19 cellular contexts compared by ENCODE assay signal in genomic region chr2:217981084-217981730, GRCh38. TPM values are rescaled to one million over a fixed set of nuclear protein-coding genes. Genes with fewer than 3 reads are reported as not detected.
DNase-seq lines count a peak whose midpoint lies in the region; FAIRE-seq and TF ChIP-seq lines count a peak whose summit lies in the region.
"Had no signal": no experiment of that assay in that cellular context is flagged by ENCODE, and none has a peak within 500 bp of the region (broad histone marks: within the 10 kb centered on the region; RNA-seq: fewer than 3 reads in every experiment).

No MANE protein-coding gene starts in this region.

- POLR2A ChIA-PET in MCF 10A (lab: Yijun Ruan, JAX) = no interaction called here

- in situ Hi-C loops in G401 (cut with HindIII; ENCODE audit: low sequenced_read_pairs) = loop anchor here (10.0 kb wide), 1 partner anchor 196 kb away; no protein-coding TSS in a partner anchor

- H3K36me3 ChIP-seq in breast epithelium = no peaks in the 10 kb centered on the region
- H3K36me3 ChIP-seq in left ventricle myocardium inferior = no peaks in the 10 kb centered on the region
- H3K36me3 ChIP-seq in prostate gland = no peaks in the 10 kb centered on the region
- no peaks in the 10 kb centered on the region for H3K36me3 ChIP-seq in uterus

- TF ChIP-seq CTCF in breast epithelium (IDR thresholded peaks at IDR 0.05) = no peak
- TF ChIP-seq CTCF in MCF 10A (IDR thresholded peaks at IDR 0.05; ENCODE audit: unreplicated experiment) = no peak
- no peak for TF ChIP-seq CTCF in left ventricle myocardium inferior (IDR thresholded peaks at IDR 0.05; ENCODE audit: borderline replicate concordance)
- TF ChIP-seq CTCF in prostate gland (IDR thresholded peaks at IDR 0.05) = no peak
- no peak for TF ChIP-seq CTCF in uterus (IDR thresholded peaks at IDR 0.05)

- 45% methylated on average over 5 of the region's 5 CpGs for WGBS in prostate gland

- H3K9me3 Mint-ChIP-seq in MCF 10A (ENCODE audit: unreplicated experiment) = no peaks in the 10 kb centered on the region
- H3K9me3 Mint-ChIP-seq: activated naive CD8-positive, alpha-beta T cell treated with anti-CD3 and anti-CD28 coated beads for 36 hours; activated T-cell treated with anti-CD3 and anti-CD28 coated beads, Interleukin-2, amount 50 U/mL, for 4 hours had no signal

- H3K9me3 ChIP-seq in breast epithelium (no peaks in the 10 kb centered on the region), left ventricle myocardium inferior (replicated peaks) (no peaks in the 10 kb centered on the region), prostate gland (no peaks in the 10 kb centered on the region), uterus (no peaks in the 10 kb centered on the region)
- H3K9me3 ChIP-seq: A549 had no signal

- H3K4me1 ChIP-seq in breast epithelium (peaks cover 17 to 27% of the 10 kb centered on the region in 2 donors), left ventricle myocardium inferior (peaks cover 95% of the 10 kb centered on the region), prostate gland (replicated peaks) (peaks cover 5% of the 10 kb centered on the region), uterus (peaks cover 0 to 17% of the 10 kb centered on the region in 2 donors)

- TF ChIP-seq POLR2A in breast epithelium (IDR thresholded peaks at IDR 0.05) = no peak
- TF ChIP-seq POLR2A in prostate gland (IDR thresholded peaks at IDR 0.05) = no peak
- no peak for TF ChIP-seq POLR2A in uterus (IDR thresholded peaks at IDR 0.05)

- CTCF ChIA-PET in MCF 10A (lab: Yijun Ruan, JAX) = interaction anchor here (0.6 to 15.5 kb wide), 6 partner anchors 15 to 195 kb away, joined by 3 to 350 read pairs (median 6); no protein-coding TSS in a partner anchor

- no peaks in the 10 kb centered on the region for H3K4me1 Mint-ChIP-seq in MCF 10A (ENCODE audit: insufficient read depth, unreplicated experiment)
- H3K4me1 Mint-ChIP-seq: activated naive CD8-positive, alpha-beta T cell treated with anti-CD3 and anti-CD28 coated beads for 36 hours had no signal

- H3K36me3 Mint-ChIP-seq in MCF 10A (ENCODE audit: insufficient read depth, unreplicated experiment) = no peaks in the 10 kb centered on the region
- H3K36me3 Mint-ChIP-seq: activated naive CD8-positive, alpha-beta T cell treated with anti-CD3 and anti-CD28 coated beads for 36 hours; CD4-positive, alpha-beta memory T cell had no signal

- no peak for FAIRE-seq in RCC 7860 (lab: Jason Lieb, UNC)
- FAIRE-seq: A549, TTC549 had no signal

- DNase-seq in breast epithelium (ENCODE audit: low spot score in 2 of 2) (no peak), MCF 10A (ENCODE audit: unreplicated experiment) (no peak), left ventricle myocardium inferior (no peak), prostate gland (ENCODE audit: low spot score) (no peak), uterus (peak in 1 of 2 donors; percentile 14), G401 (ENCODE audit: low spot score) (no peak), RCC 7860 (ENCODE audit: low spot score) (no peak), NCI-H128 (lab: John Stamatoyannopoulos, UW; ENCODE audit: unreplicated experiment) (no peak)
- DNase-seq: activated CD4-positive, alpha-beta T cell treated with anti-CD3 and anti-CD28 coated beads, Interleukin-2, amount 50 U/mL, for 48 hours; activated naive CD8-positive, alpha-beta T cell treated with anti-CD3 and anti-CD28 coated beads for 36 hours; activated T-cell treated with anti-CD3 and anti-CD28 coated beads, Interleukin-2, amount 50 U/mL, for 4 hours; CD4-positive, alpha-beta memory T cell; MM.1S; NCI-H1694 treated with DMSO at 0.1 percent for 48 hours; NCI-H526 had no signal

- H3K27ac Mint-ChIP-seq in MCF 10A (ENCODE audit: low read depth, unreplicated experiment) = no peak overlapping the region
- H3K27ac Mint-ChIP-seq: activated naive CD8-positive, alpha-beta T cell treated with anti-CD3 and anti-CD28 coated beads for 36 hours; CD4-positive, alpha-beta memory T cell had no signal

- H3K27me3 Mint-ChIP-seq in MCF 10A (ENCODE audit: insufficient read depth, unreplicated experiment) = no peaks in the 10 kb centered on the region
- H3K27me3 Mint-ChIP-seq: activated naive CD8-positive, alpha-beta T cell treated with anti-CD3 and anti-CD28 coated beads for 36 hours; CD4-positive, alpha-beta memory T cell had no signal

- H3K27ac ChIP-seq in breast epithelium (peak overlapping the region; percentile 89 to 92), left ventricle myocardium inferior (replicated peaks) (peak overlapping the region; percentile 85), prostate gland (peak overlapping the region; percentile 78 to 87), uterus (peak overlapping the region; percentile 88 to 93)
- H3K27ac ChIP-seq: A549, SK-N-MC had no signal

- intact Hi-C loops in breast epithelium (cut with DNase I; ENCODE audit: low total_unique reads) (loop anchor here (2.0 to 10.0 kb wide), 2 partner anchors 52 to 96 kb away; no protein-coding TSS in a partner anchor), MCF 10A (cut with micrococcal nuclease) (no loop called here), left ventricle myocardium inferior (cut with micrococcal nuclease) (no loop called here), prostate gland (cut with DNase I) (loop anchor here (2.0 kb wide), 1 partner anchor 36 kb away; no protein-coding TSS in a partner anchor), uterus (cut with DNase I; ENCODE audit: low total_unique reads) (no loop called here)

- H3K27me3 ChIP-seq in breast epithelium (no peaks in the 10 kb centered on the region), left ventricle myocardium inferior (ENCODE audit: low read depth) (no peaks in the 10 kb centered on the region), prostate gland (replicated peaks; ENCODE audit: insufficient read depth) (no peaks in the 10 kb centered on the region), uterus (no peaks in the 10 kb centered on the region)

- BruUV-seq in MCF 10A (replicated peaks; lab: Mats Ljungman, UMichigan) = no TSS peak

- H3K4me3 ChIP-seq in breast epithelium = no peak overlapping the region
- no peak overlapping the region for H3K4me3 ChIP-seq in left ventricle myocardium inferior
- H3K4me3 ChIP-seq in prostate gland = no peak overlapping the region
- no peak overlapping the region for H3K4me3 ChIP-seq in uterus
- H3K4me3 ChIP-seq: A549, SK-N-MC had no signal

- no peak overlapping the region for H3K4me3 Mint-ChIP-seq in MCF 10A (ENCODE audit: unreplicated experiment)
- H3K4me3 Mint-ChIP-seq: activated naive CD8-positive, alpha-beta T cell treated with anti-CD3 and anti-CD28 coated beads for 36 hours; activated T-cell treated with anti-CD3 and anti-CD28 coated beads, Interleukin-2, amount 50 U/mL, for 4 hours; CD4-positive, alpha-beta memory T cell had no signal

RNA-seq across cellular contexts. Expression of gene TNS1, which starts 21.6 kb away (rescaled TPM):
- total RNA-seq in breast epithelium (100 to 1,000 TPM; 141 to 577 (median 154) TPM), MCF 10A (2022) (2.9 and 3.3 TPM in 2 replicates), left ventricle myocardium inferior (828 TPM), prostate gland (100 to 1,000 TPM; 238 to 659 TPM), uterus (1,000 to 10,000 TPM in 1 of 4 donors, 100 to 1,000 TPM in 3; 144 to 1,338 (median 313) TPM)
- 0.37 TPM in 1 of 2 replicates, not detected in the other for total RNA-seq in G401 (2014; rRNA removed; shearing (Covaris generic))
- total RNA-seq: OCI-LY7 had no signal

Comparison
In these comparisons a context has a peak if more than half of its experiments do, and no peak if none do; other contexts are left out.
1. RNA of gene TNS1, which starts 21.6 kb away (total RNA-seq): 828 TPM in left ventricle myocardium inferior (single experiment), 238 to 659 TPM in prostate gland, 144 to 1,338 TPM in uterus and 141 to 577 TPM in breast epithelium; 2.9 to 3.3 TPM in MCF 10A and 0.37 TPM in G401; every median in the first group is over 10 times any median in the second.
2. intact Hi-C loops: an anchor here in breast epithelium (2.0 to 10.0 kb wide) and prostate gland (2.0 kb wide); none called in MCF 10A, left ventricle myocardium inferior and uterus.
3. Peak in every context shown above with its lines, with median percentiles within 50 percentile points of each other: H3K27ac ChIP-seq.